Comparison of ENCODE assay signal across 18 cellular contexts in the genomic region with DNA sequence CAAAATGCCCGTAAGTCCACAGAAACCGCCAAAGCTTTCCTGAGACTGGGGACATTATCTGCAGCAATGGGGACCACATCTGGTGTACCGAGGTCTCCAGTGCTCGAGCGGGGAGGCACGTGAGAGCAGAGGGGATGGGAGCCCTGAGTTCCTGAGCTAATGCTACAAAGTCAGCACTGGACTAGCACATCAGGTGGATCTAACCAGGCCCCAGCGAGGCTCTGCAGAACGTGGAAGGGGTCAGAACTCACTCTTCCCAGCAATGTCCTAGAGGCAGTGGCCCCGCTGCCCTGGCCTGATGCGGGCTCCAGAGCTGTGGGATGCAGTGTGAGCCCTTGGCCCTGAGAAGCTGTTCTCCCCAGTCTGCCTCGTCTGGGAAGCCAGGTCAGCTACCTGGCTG. TPM values are rescaled to one million over a fixed set of nuclear protein-coding genes. Genes with fewer than 3 reads are reported as not detected.
DNase-seq lines count a peak whose midpoint lies in the region; ATAC-seq, FAIRE-seq and TF ChIP-seq lines count a peak whose summit lies in the region.
"Had no signal": no experiment of that assay in that cellular context is flagged by ENCODE, and none has a peak within 500 bp of the region (broad histone marks: within the 10 kb centered on the region; RNA-seq: fewer than 3 reads in every experiment).

No MANE protein-coding gene starts in this region.

- CTCF ChIA-PET in CD8-positive, alpha-beta memory T cell (lab: Charles Lee): no interaction called here

- no peaks in the 10 kb centered on the region for H3K9me3 Mint-ChIP-seq in neural crest cell
- H3K9me3 Mint-ChIP-seq in stimulated activated effector memory CD8-positive, alpha-beta T cell treated with anti-CD3 and anti-CD28 coated beads, Interleukin-12 subunit alpha, Interleukin-12 subunit beta, amount 100 ng/mL, for 72 hours: no peaks in the 10 kb centered on the region
- no peaks in the 10 kb centered on the region for H3K9me3 Mint-ChIP-seq in CD8-positive, alpha-beta memory T cell

- H3K4me3 Mint-ChIP-seq in neural crest cell: peak overlapping the region; percentile 34
- H3K4me3 Mint-ChIP-seq in stimulated activated effector memory CD8-positive, alpha-beta T cell treated with anti-CD3 and anti-CD28 coated beads, Interleukin-12 subunit alpha, Interleukin-12 subunit beta, amount 100 ng/mL, for 72 hours: no peak overlapping the region
- H3K4me3 Mint-ChIP-seq in CD8-positive, alpha-beta memory T cell: no peak overlapping the region

- H3K36me3 Mint-ChIP-seq in neural crest cell (ENCODE audit: low read depth): no peaks in the 10 kb centered on the region
- H3K36me3 Mint-ChIP-seq in stimulated activated effector memory CD8-positive, alpha-beta T cell treated with anti-CD3 and anti-CD28 coated beads, Interleukin-12 subunit alpha, Interleukin-12 subunit beta, amount 100 ng/mL, for 72 hours: no peaks in the 10 kb centered on the region
- no peaks in the 10 kb centered on the region for H3K36me3 Mint-ChIP-seq in CD8-positive, alpha-beta memory T cell

- TF ChIP-seq POLR2A in H54 (IDR thresholded peaks at IDR 0.05; ENCODE audit: low read depth, low read length): 0 out of 2 replicates have a peak, but pooled peaks have one; percentile 6

- H3K9me3 ChIP-seq in RWPE2 (ENCODE audit: severe bottlenecking): no peaks in the 10 kb centered on the region
- no peaks in the 10 kb centered on the region for H3K9me3 ChIP-seq in CD8-positive, alpha-beta memory T cell (ENCODE audit: low read length)
- H3K9me3 ChIP-seq: HAP-1 had no signal

- POLR2A ChIA-PET in CD8-positive, alpha-beta memory T cell (lab: Charles Lee): no interaction called here

- H3K36me3 ChIP-seq in RWPE2 (ENCODE audit: low read depth): no peaks in the 10 kb centered on the region
- no peaks in the 10 kb centered on the region for H3K36me3 ChIP-seq in CD8-positive, alpha-beta memory T cell (ENCODE audit: insufficient read depth, low read length)
- H3K36me3 ChIP-seq: HAP-1 had no signal

- H3K4me1 ChIP-seq in RWPE2 (ENCODE audit: insufficient read depth, poor library complexity, severe bottlenecking): peaks cover 14% of the 10 kb centered on the region
- H3K4me1 ChIP-seq in CD8-positive, alpha-beta memory T cell (ENCODE audit: insufficient read depth, low read length): no peaks in the 10 kb centered on the region

- H3K4me1 Mint-ChIP-seq in neural crest cell: peaks cover 27% of the 10 kb centered on the region
- H3K4me1 Mint-ChIP-seq in stimulated activated effector memory CD8-positive, alpha-beta T cell treated with anti-CD3 and anti-CD28 coated beads, Interleukin-12 subunit alpha, Interleukin-12 subunit beta, amount 100 ng/mL, for 72 hours: no peaks in the 10 kb centered on the region
- no peaks in the 10 kb centered on the region for H3K4me1 Mint-ChIP-seq in CD8-positive, alpha-beta memory T cell

- no peak for FAIRE-seq in H54 (lab: Jason Lieb, UNC)
- FAIRE-seq: A204.1 had no signal

- H3K27ac ChIP-seq in 22Rv1 (peak overlapping the region; percentile 46), RWPE2 (ENCODE audit: poor library complexity, severe bottlenecking) (peak overlapping the region; percentile 13)
- H3K27ac ChIP-seq in CD8-positive, alpha-beta memory T cell (ENCODE audit: low read depth, low read length): no peak overlapping the region

- H3K27me3 ChIP-seq in RWPE2 (ENCODE audit: insufficient read depth, poor library complexity, severe bottlenecking): no peaks in the 10 kb centered on the region
- peaks cover 16% of the 10 kb centered on the region for H3K27me3 ChIP-seq in CD8-positive, alpha-beta memory T cell (ENCODE audit: insufficient read depth, low read length, poor library complexity, severe bottlenecking)

- DNase-seq in H54 (ENCODE audit: insufficient read length, low spot score): no peak
- DNase-seq in RWPE2 (ENCODE audit: low spot score): no peak
- no peak for DNase-seq in neural crest cell (ENCODE audit: low read depth, low spot score)
- DNase-seq in stimulated activated effector memory CD8-positive, alpha-beta T cell treated with anti-CD3 and anti-CD28 coated beads, Interleukin-12 subunit alpha, Interleukin-12 subunit beta, amount 100 ng/mL, for 72 hours (ENCODE audit: low spot score in 2 of 2): no peak
- no peak for DNase-seq in CD8-positive, alpha-beta memory T cell
- DNase-seq: DMS79 treated with DMSO at 0.1 percent for 48 hours, KG1, NCI-H187, NCI-H2107, NCI-H2227 treated with DMSO at 0.1 percent for 48 hours, NCI-H774, SIG-M5 had no signal

- peaks cover 11% of the 10 kb centered on the region for H3K27me3 Mint-ChIP-seq in neural crest cell (ENCODE audit: low read depth)
- H3K27me3 Mint-ChIP-seq in CD8-positive, alpha-beta memory T cell: peaks cover 28 to 44% of the 10 kb centered on the region in 2 donors

- no peak for ATAC-seq in RWPE2 (ENCODE audit: low read depth)
- no peak for ATAC-seq in HG03432 (IDR thresholded peaks at IDR 0.05; ENCODE audit: unreplicated experiment)
- no peak for ATAC-seq in GM21576 (IDR thresholded peaks at IDR 0.05; ENCODE audit: unreplicated experiment)
- no peak for ATAC-seq in stimulated activated effector memory CD8-positive, alpha-beta T cell treated with anti-CD3 and anti-CD28 coated beads, Interleukin-12 subunit alpha, Interleukin-12 subunit beta, amount 100 ng/mL, for 72 hours
- ATAC-seq: SK-N-SH treated with all-trans-retinoic acid at 6 μM for 48 hours had no signal

- TF ChIP-seq CTCF in 22Rv1 (IDR thresholded peaks at IDR 0.05) (no peak), RWPE2 (IDR thresholded peaks at IDR 0.05; ENCODE audit: poor library complexity, severe bottlenecking) (no peak), neural crest cell (conservative IDR thresholded peaks at IDR 0.05) (no peak)

- no peak overlapping the region for H3K4me3 ChIP-seq in RWPE2 (ENCODE audit: severe bottlenecking)
- no peak overlapping the region for H3K4me3 ChIP-seq in CD8-positive, alpha-beta memory T cell (ENCODE audit: low read length)
- H3K4me3 ChIP-seq: HAP-1 had no signal

- peak overlapping the region; percentile 12 for H3K27ac Mint-ChIP-seq in neural crest cell (ENCODE audit: unreplicated experiment)
- H3K27ac Mint-ChIP-seq in stimulated activated effector memory CD8-positive, alpha-beta T cell treated with anti-CD3 and anti-CD28 coated beads, Interleukin-12 subunit alpha, Interleukin-12 subunit beta, amount 100 ng/mL, for 72 hours: no peak overlapping the region
- H3K27ac Mint-ChIP-seq in CD8-positive, alpha-beta memory T cell: no peak overlapping the region

RNA-seq across cellular contexts. Expression of gene SLC38A10, which starts 39.9 kb away (rescaled TPM):
- total RNA-seq in neural crest cell: 59.6 and 63.3 TPM in 2 replicates
- total RNA-seq in CD8-positive, alpha-beta memory T cell: 10 to 100 TPM; 49.0 to 51.0 TPM
- 71.1 TPM for polyA plus RNA-seq in CD8-positive, alpha-beta memory T cell
